ENCODE assay signal across 1 cellular context in genomic region chr5:93755716-93756115, GRCh38.
TF ChIP-seq lines count a peak whose summit lies in the region.

No MANE protein-coding gene starts in this region.

TF ChIP-seq in WTC11, 78 proteins besides CTCF, POLR2A, EP300 and RAD21 (continued from another document):
- TF ChIP-seq SMAD3 (CRISPR knock-in tag; IDR thresholded peaks at IDR 0.05; ENCODE audit: borderline replicate concordance): no peak
- no peak for TF ChIP-seq JAZF1 (CRISPR knock-in tag; IDR thresholded peaks at IDR 0.05)
- no peak for TF ChIP-seq ZNF121 (CRISPR knock-in tag; IDR thresholded peaks at IDR 0.05)
- no peak for TF ChIP-seq AFF4 (CRISPR knock-in tag; IDR thresholded peaks at IDR 0.05; ENCODE audit: borderline replicate concordance)
- TF ChIP-seq NR1H2 (CRISPR knock-in tag; IDR thresholded peaks at IDR 0.05): no peak
- no peak for TF ChIP-seq ZSCAN18 (CRISPR knock-in tag; IDR thresholded peaks at IDR 0.05)
- TF ChIP-seq RORB (CRISPR knock-in tag; IDR thresholded peaks at IDR 0.05): no peak
